Comparison of ENCODE assay signal across 20 cellular contexts in the genomic region with DNA sequence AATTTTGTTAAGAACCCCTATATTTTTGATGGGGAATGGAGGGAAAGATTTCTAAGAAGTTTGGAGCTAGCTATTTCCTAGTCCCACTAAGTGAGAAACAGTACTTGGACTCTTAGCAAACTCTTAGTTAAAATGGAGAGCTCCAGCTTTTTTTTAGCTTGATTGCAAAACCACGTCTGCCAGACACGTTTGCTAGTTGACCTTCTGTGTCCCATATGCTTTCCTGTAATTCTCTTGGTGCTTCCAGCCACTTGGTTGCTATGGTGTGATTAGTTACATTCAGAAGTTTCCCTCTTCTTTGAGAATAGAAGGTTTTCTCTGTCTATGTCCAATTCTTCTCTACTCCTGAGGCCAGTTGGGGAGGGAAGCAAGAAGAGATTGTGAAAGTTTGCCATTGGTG.
"Had no signal": no experiment of that assay in that cellular context is flagged by ENCODE, and none has a peak within 500 bp of the region (broad histone marks: within the 10 kb centered on the region; RNA-seq: fewer than 3 reads in every experiment).

No MANE protein-coding gene starts in this region.

- H3K36me3 ChIP-seq: cardiac muscle cell, heart left ventricle, neural progenitor cell, transverse colon, uterus had no signal

- H3K27ac ChIP-seq: cardiac muscle cell, dorsolateral prefrontal cortex, heart left ventricle, neural progenitor cell, transverse colon, uterus had no signal

- H3K27me3 ChIP-seq: cardiac muscle cell, heart left ventricle, neural progenitor cell, transverse colon, uterus had no signal

- H3K4me3 Mint-ChIP-seq: activated CD4-positive, alpha-beta T cell treated with anti-CD3 and anti-CD28 coated beads for 36 hours; activated naive CD4-positive, alpha-beta T cell treated with anti-CD3 and anti-CD28 coated beads, Interleukin-2, amount 50 U/mL, for 24 hours; naive thymus-derived CD4-positive, alpha-beta T cell; neural progenitor cell; stimulated activated naive CD8-positive, alpha-beta T cell treated with anti-CD3 and anti-CD28 coated beads, Interleukin-15, Interleukin-2, amounts not matched to agents 100 ng/mL and 50 ng/mL, for 24 hours; T-helper 2 cell treated with Interferon-gamma antibody and Interleukin-4, amounts not matched to agents 5 μg/mL and 100 μg/mL, for 36 hours; WTC11 had no signal

- H3K4me3 ChIP-seq: cardiac muscle cell, dorsolateral prefrontal cortex, heart left ventricle, neural progenitor cell, transverse colon, uterus had no signal

- H3K36me3 Mint-ChIP-seq: activated naive CD4-positive, alpha-beta T cell treated with anti-CD3 and anti-CD28 coated beads, Interleukin-2, amount 50 U/mL, for 24 hours; naive thymus-derived CD4-positive, alpha-beta T cell; neural progenitor cell; WTC11 had no signal

- DNase-seq: activated CD4-positive, alpha-beta T cell treated with anti-CD3 and anti-CD28 coated beads, Interleukin-2, amount 50 U/mL, for 48 hours; activated gamma-delta T cell; amygdala; dorsolateral prefrontal cortex; heart left ventricle; left cardiac atrium; naive thymus-derived CD4-positive, alpha-beta T cell; right cardiac atrium; stimulated activated CD4-positive, alpha-beta T cell treated with anti-CD3 and anti-CD28 coated beads, Interleukin-15, amount 100 ng/mL, for 24 hours; stimulated activated CD4-positive, alpha-beta T cell treated with anti-CD3 and anti-CD28 coated beads, Interleukin-2, amount 100 ng/mL, for 48 hours; transverse colon; uterus had no signal

- H3K4me1 Mint-ChIP-seq: activated CD4-positive, alpha-beta T cell treated with anti-CD3 and anti-CD28 coated beads for 36 hours; activated naive CD4-positive, alpha-beta T cell treated with anti-CD3 and anti-CD28 coated beads, Interleukin-2, amount 50 U/mL, for 24 hours; neural progenitor cell had no signal

- ATAC-seq: activated CD4-positive, alpha-beta T cell treated with anti-CD3 and anti-CD28 coated beads for 36 hours; heart left ventricle; left cardiac atrium; naive thymus-derived CD4-positive, alpha-beta T cell; right cardiac atrium had no signal

- H3K4me1 ChIP-seq: heart left ventricle, neural progenitor cell, transverse colon, uterus had no signal

- H3K4me2 ChIP-seq: neural progenitor cell had no signal

- H3K9ac ChIP-seq: neural progenitor cell had no signal

- H3K9me3 Mint-ChIP-seq: activated naive CD4-positive, alpha-beta T cell treated with anti-CD3 and anti-CD28 coated beads, Interleukin-2, amount 50 U/mL, for 24 hours; neural progenitor cell; stimulated activated naive CD8-positive, alpha-beta T cell treated with anti-CD3 and anti-CD28 coated beads, Interleukin-15, Interleukin-2, amounts not matched to agents 100 ng/mL and 50 ng/mL, for 24 hours; T-helper 2 cell treated with Interferon-gamma antibody and Interleukin-4, amounts not matched to agents 5 μg/mL and 100 μg/mL, for 36 hours; WTC11 had no signal

- H3K27ac Mint-ChIP-seq: activated CD4-positive, alpha-beta T cell treated with anti-CD3 and anti-CD28 coated beads for 36 hours; activated naive CD4-positive, alpha-beta T cell treated with anti-CD3 and anti-CD28 coated beads, Interleukin-2, amount 50 U/mL, for 24 hours; naive thymus-derived CD4-positive, alpha-beta T cell; neural progenitor cell; progenitor cell of endocrine pancreas; stimulated activated naive CD8-positive, alpha-beta T cell treated with anti-CD3 and anti-CD28 coated beads, Interleukin-15, Interleukin-2, amounts not matched to agents 100 ng/mL and 50 ng/mL, for 24 hours; T-helper 2 cell treated with Interferon-gamma antibody and Interleukin-4, amounts not matched to agents 5 μg/mL and 100 μg/mL, for 36 hours; WTC11 had no signal

- H3K9me3 ChIP-seq: heart left ventricle, transverse colon, uterus had no signal

- H2AFZ ChIP-seq: neural progenitor cell had no signal
